ENCODE assay signal across 18 cellular contexts in genomic region chr22:37012262-37012904, GRCh38. TPM values are rescaled to one million over a fixed set of nuclear protein-coding genes. Genes with fewer than 3 reads are reported as not detected.
A peak's percentile ranks its signal among the peaks of the same experiment; 100 is the strongest.
DNase-seq lines count a peak whose midpoint lies in the region; ATAC-seq, FAIRE-seq and TF ChIP-seq lines count a peak whose summit lies in the region.
"Had no signal": no experiment of that assay in that cellular context is flagged by ENCODE, and none has a peak within 500 bp of the region (broad histone marks: within the 10 kb centered on the region; RNA-seq: fewer than 3 reads in every experiment).

No MANE protein-coding gene starts in this region.

- no peak overlapping the region for H3K4me2 ChIP-seq in trophoblast cell (ENCODE audit: low read length)

- no peak overlapping the region for H2AK5ac ChIP-seq in trophoblast cell (ENCODE audit: low read length)

- no peak overlapping the region for H3K23ac ChIP-seq in trophoblast cell (ENCODE audit: low read length)

- no peaks in the 10 kb centered on the region for H3K27me3 ChIP-seq in NT2/D1 (ENCODE audit: insufficient read depth, insufficient read length)
- H3K27me3 ChIP-seq in right atrium auricular region = no peaks in the 10 kb centered on the region
- no peaks in the 10 kb centered on the region for H3K27me3 ChIP-seq in trophoblast cell (ENCODE audit: insufficient read depth, low read length)
- H3K27me3 ChIP-seq: SJSA1 had no signal

- H3K9ac ChIP-seq in NT2/D1 (ENCODE audit: insufficient read length, low read depth) (peak overlapping the region; percentile 32), trophoblast cell (ENCODE audit: low read length) (no peak overlapping the region)

- no peak overlapping the region for H4K8ac ChIP-seq in trophoblast cell (ENCODE audit: low read depth, low read length)

- WGBS in trophoblast cell (ENCODE audit: extremely low coverage, insufficient coverage, insufficient read length) = no CpG with 5 or more reads among the region's 9 CpGs

- H3K9me3 ChIP-seq in NT2/D1 (ENCODE audit: insufficient read depth, low read length) (no peaks in the 10 kb centered on the region), right atrium auricular region (no peaks in the 10 kb centered on the region), trophoblast cell (ENCODE audit: insufficient read depth, low read depth, low read length) (peaks cover 4% of the 10 kb centered on the region)
- H3K9me3 ChIP-seq: prostate gland, SJSA1 had no signal

- no peak overlapping the region for H3K4me3 ChIP-seq in NT2/D1 (ENCODE audit: insufficient read length, low read depth)
- H3K4me3 ChIP-seq in right atrium auricular region = no peak overlapping the region
- H3K4me3 ChIP-seq in trophoblast cell (ENCODE audit: low read depth, low read length) = peak overlapping the region; percentile 25
- H3K4me3 ChIP-seq: prostate gland, SJSA1 had no signal

- no peak overlapping the region for H3K18ac ChIP-seq in trophoblast cell (ENCODE audit: low read length)

- no peak overlapping the region for H2BK5ac ChIP-seq in trophoblast cell (ENCODE audit: low read depth, low read length, poor library complexity)

- H3K14ac ChIP-seq in trophoblast cell (ENCODE audit: low read length) = no peak overlapping the region

- DNase-seq in NT2/D1 (ENCODE audit: low read depth, low spot score) (no peak), cerebellum (ENCODE audit: low spot score) (peak; percentile 20), right atrium auricular region (ENCODE audit: low spot score) (no peak), trophoblast cell (no peak), frontal cortex (ENCODE audit: low spot score in 2 of 2) (no peak), NCI-H510A (lab: John Stamatoyannopoulos, UW) (no peak)
- DNase-seq: activated CD4-positive, CD25-positive, alpha-beta regulatory T cell treated with anti-CD3 and anti-CD28 coated beads, Interleukin-2, amount 50 U/mL, for 72 hours; CD4-positive, alpha-beta T cell; DMS79; foreskin keratinocyte; H9; NCI-H1092 treated with DMSO at 0.1 percent for 48 hours; stimulated activated naive B cell treated with anti-CD40 and anti-IgM and Interleukin-4, amounts not matched to agents 10 μg/mL and 1 μg/mL and 100 μg/mL, for 72 hours had no signal

- H4K91ac ChIP-seq in trophoblast cell (ENCODE audit: low read depth, low read length) = no peak overlapping the region

- no peak overlapping the region for H2AFZ ChIP-seq in trophoblast cell (ENCODE audit: insufficient read depth, low read length, poor library complexity)

- no peak for ATAC-seq in GM21576 (IDR thresholded peaks at IDR 0.05; ENCODE audit: unreplicated experiment)
- no peak for ATAC-seq in GM18909 (IDR thresholded peaks at IDR 0.05; ENCODE audit: poor library complexity, unreplicated experiment)
- ATAC-seq: foreskin keratinocyte; stimulated activated naive B cell treated with anti-CD40 and anti-IgM and Interleukin-4, amounts not matched to agents 10 μg/mL and 1 μg/mL and 100 μg/mL, for 72 hours had no signal

- H3K36me3 ChIP-seq in NT2/D1 (ENCODE audit: insufficient read depth, insufficient read length, low read length) (peaks cover 13% of the 10 kb centered on the region), right atrium auricular region (no peaks in the 10 kb centered on the region), trophoblast cell (ENCODE audit: control insufficient read depth in 1 of 2, insufficient read depth in 2 of 2, low read length in 2 of 2) (peaks cover under 1 to 6% of the 10 kb centered on the region in 2 experiments)
- H3K36me3 ChIP-seq: prostate gland, SJSA1 had no signal

- no peaks in the 10 kb centered on the region for H3K79me1 ChIP-seq in trophoblast cell (ENCODE audit: low read length)

- H3K4me1 ChIP-seq in NT2/D1 (ENCODE audit: insufficient read depth, insufficient read length) (peaks cover 2% of the 10 kb centered on the region), right atrium auricular region (peaks cover 0 to 56% of the 10 kb centered on the region in 2 donors), trophoblast cell (ENCODE audit: control insufficient read depth in 1 of 2, insufficient read depth in 2 of 2, low read length in 2 of 2) (peaks cover 0 to 6% of the 10 kb centered on the region in 2 experiments)
- H3K4me1 ChIP-seq: foreskin keratinocyte, prostate gland, SJSA1 had no signal

- no peak for TF ChIP-seq CTCF in right atrium auricular region (IDR thresholded peaks at IDR 0.05)

- FAIRE-seq in frontal cortex (lab: Jason Lieb, UNC) = no peak
- FAIRE-seq: endometrium had no signal

- H2BK12ac ChIP-seq in trophoblast cell (ENCODE audit: low read length) = no peak overlapping the region

- no peaks in the 10 kb centered on the region for H3K79me2 ChIP-seq in trophoblast cell (ENCODE audit: control insufficient read depth, insufficient read depth, low read length, poor library complexity)

- H3K4ac ChIP-seq in trophoblast cell (ENCODE audit: low read depth, low read length) = no peak overlapping the region

- H3K27ac ChIP-seq in right atrium auricular region = peak overlapping the region; percentile 53 to 74
- no peak overlapping the region for H3K27ac ChIP-seq in trophoblast cell (ENCODE audit: low read depth, low read length)
- H3K27ac ChIP-seq: foreskin keratinocyte, prostate gland, SJSA1 had no signal

- no peak overlapping the region for H4K12ac ChIP-seq in trophoblast cell (ENCODE audit: low read depth, low read length)

- H2BK120ac ChIP-seq in trophoblast cell (ENCODE audit: insufficient read depth, low read length, poor library complexity) = no peak overlapping the region

RNA-seq across cellular contexts. Expression of gene TST, which starts 6.9 kb away (rescaled TPM):
- total RNA-seq in cerebellum = 6.8 TPM
- 10 to 100 TPM; 55.0 to 82.1 TPM for total RNA-seq in right atrium auricular region
- polyA plus RNA-seq in trophoblast cell (2013) = 18.5 and 19.5 TPM in 2 replicates
- 4.9 TPM for total RNA-seq in frontal cortex
- total RNA-seq: CD4-positive, alpha-beta T cell had no signal

RNA-seq across cellular contexts. Expression of gene MPST, which starts 7.2 kb away (rescaled TPM):
- total RNA-seq in cerebellum = 22.9 TPM
- total RNA-seq in right atrium auricular region = 100 to 1,000 TPM; 102 to 116 TPM
- 58.3 and 60.4 TPM in 2 replicates for polyA plus RNA-seq in trophoblast cell (2013)
- total RNA-seq in frontal cortex = 22.0 TPM

RNA-seq across cellular contexts. Expression of gene KCTD17, which starts 39.2 kb away (rescaled TPM):
- total RNA-seq in cerebellum (18.8 TPM), right atrium auricular region (10 to 100 TPM; 44.9 to 54.8 TPM), frontal cortex (35.1 TPM)
- 6.8 and 7.2 TPM in 2 replicates for polyA plus RNA-seq in trophoblast cell (2013)
